In genomic region chr11:85843929-85844328, GRCh38 we compare ENCODE assay signal across 18 cellular contexts. TPM values are rescaled to one million over a fixed set of nuclear protein-coding genes. Genes with fewer than 3 reads are reported as not detected.
DNase-seq lines count a peak whose midpoint lies in the region; ATAC-seq and TF ChIP-seq lines count a peak whose summit lies in the region.
"Had no signal": no experiment of that assay in that cellular context is flagged by ENCODE, and none has a peak within 500 bp of the region (broad histone marks: within the 10 kb centered on the region; RNA-seq: fewer than 3 reads in every experiment).

No MANE protein-coding gene starts in this region.

- peak overlapping the region; percentile 36 for H3K27ac Mint-ChIP-seq in MCF 10A (ENCODE audit: low read depth, unreplicated experiment)

- no peaks in the 10 kb centered on the region for H3K36me3 Mint-ChIP-seq in MCF 10A (ENCODE audit: insufficient read depth, unreplicated experiment)

- in situ Hi-C loops in GM23248 (cut with MboI) = loop anchor here (10.0 kb wide), 1 partner anchor 149 kb away; no protein-coding TSS in a partner anchor
- in situ Hi-C loops in transverse colon (cut with MboI; ENCODE audit: low pct_ligation_motif_present in 1 of 4, low pct_unique_long_range_greater_than_20kb in 1 of 4, low sequenced_read_pairs in 3 of 4) = loop anchor here in 1 of 4 donors (25.0 kb wide), 1 partner anchor 232 kb away; no protein-coding TSS in a partner anchor

- no peak overlapping the region for H3K4me3 Mint-ChIP-seq in MCF 10A (ENCODE audit: unreplicated experiment)

- CTCF ChIA-PET in MCF 10A (lab: Yijun Ruan, JAX) = interaction anchor here (0.6 to 1.5 kb wide), 5 partner anchors 10 to 704 kb away, joined by 3 to 5 read pairs (median 3); partner anchors contain the start of gene CCDC83

- H3K9me2 ChIP-seq in GM23248 (ENCODE audit: insufficient read depth) (no peaks in the 10 kb centered on the region), hepatocyte (replicated peaks; ENCODE audit: insufficient read depth) (no peaks in the 10 kb centered on the region)

- H3F3A ChIP-seq in GM23248 (ENCODE audit: insufficient read depth) = peaks cover 19% of the 10 kb centered on the region

- H3K4me3 ChIP-seq in GM23248 (no peak overlapping the region), hepatocyte (no peak overlapping the region), tibial artery (no peak overlapping the region), transverse colon (no peak overlapping the region)
- H3K4me3 ChIP-seq: HAP-1 had no signal

- H3K9me3 Mint-ChIP-seq in MCF 10A (ENCODE audit: unreplicated experiment) = no peaks in the 10 kb centered on the region

- intact Hi-C loops in MCF 10A (cut with micrococcal nuclease) = loop anchor here (1.0 kb wide), 1 partner anchor 179 kb away; the partner anchor contains the start of gene CREBZF
- intact Hi-C loops in tibial artery (cut with DNase I; ENCODE audit: low total_unique reads) = no loop called here
- intact Hi-C loops in transverse colon (cut with DNase I; ENCODE audit: low total_unique reads) = no loop called here

- H2AFZ ChIP-seq in GM23248 (no peak overlapping the region), hepatocyte (no peak overlapping the region)

- no peaks in the 10 kb centered on the region for H3K9me3 ChIP-seq in GM23248 (ENCODE audit: low read depth)
- no peaks in the 10 kb centered on the region for H3K9me3 ChIP-seq in hepatocyte (ENCODE audit: low read depth)
- H3K9me3 ChIP-seq in tibial artery = no peaks in the 10 kb centered on the region
- H3K9me3 ChIP-seq in transverse colon = no peaks in the 10 kb centered on the region
- H3K9me3 ChIP-seq: HAP-1 had no signal

- no peak for TF ChIP-seq CTCF in MCF 10A (IDR thresholded peaks at IDR 0.05; ENCODE audit: unreplicated experiment)
- no peak for TF ChIP-seq CTCF in hepatocyte (IDR thresholded peaks at IDR 0.05; ENCODE audit: poor library complexity)
- TF ChIP-seq CTCF in tibial artery (IDR thresholded peaks at IDR 0.05) = no peak
- no peak for TF ChIP-seq CTCF in transverse colon (IDR thresholded peaks at IDR 0.05)

- H3K9ac ChIP-seq in GM23248 = no peak overlapping the region

- peak overlapping the region; percentile 0 for H3K4me2 ChIP-seq in GM23248 (ENCODE audit: unreplicated experiment)
- no peak overlapping the region for H3K4me2 ChIP-seq in hepatocyte

- WGBS in GM23248 (ENCODE audit: low coverage in 1 of 2, low lambda C conversion rate in 2 of 2, missing lambda C conversion rate in 2 of 2), 2 experiments = 84 to 88% methylated on average over 3 of the region's 3 CpGs
- WGBS in hepatocyte (ENCODE audit: low lambda C conversion rate, missing lambda C conversion rate) = 81% methylated on average over 3 of the region's 3 CpGs
- WGBS in transverse colon (ENCODE audit: low coverage in 1 of 2), 2 donors = 91 to 100% methylated on average over 2 to 3 of the region's 3 CpGs

- no peak for ATAC-seq in activated CD4-positive, CD25-positive, alpha-beta regulatory T cell treated with anti-CD3 and anti-CD28 coated beads, Interleukin-2, amount 50 U/mL, for 24 hours

- no peaks in the 10 kb centered on the region for H3K79me2 ChIP-seq in GM23248 (ENCODE audit: insufficient read depth)
- H3K79me2 ChIP-seq in hepatocyte = no peaks in the 10 kb centered on the region

- H3K27ac ChIP-seq in GM23248 (no peak overlapping the region), hepatocyte (peak overlapping the region; percentile 70), tibial artery (no peak overlapping the region), transverse colon (no peak overlapping the region)

- H3K36me3 ChIP-seq in GM23248 (ENCODE audit: low read depth) (no peaks in the 10 kb centered on the region), hepatocyte (replicated peaks; ENCODE audit: insufficient read depth, low read depth) (no peaks in the 10 kb centered on the region), tibial artery (no peaks in the 10 kb centered on the region), transverse colon (no peaks in the 10 kb centered on the region)
- H3K36me3 ChIP-seq: HAP-1 had no signal

- no peaks in the 10 kb centered on the region for H3K27me3 ChIP-seq in GM23248 (replicated peaks; ENCODE audit: insufficient read depth)
- H3K27me3 ChIP-seq in hepatocyte = no peaks in the 10 kb centered on the region
- H3K27me3 ChIP-seq in tibial artery = no peaks in the 10 kb centered on the region
- no peaks in the 10 kb centered on the region for H3K27me3 ChIP-seq in transverse colon

- H4K20me1 ChIP-seq in GM23248 (ENCODE audit: insufficient read depth) (no peaks in the 10 kb centered on the region), hepatocyte (ENCODE audit: insufficient read depth, poor library complexity, severe bottlenecking) (no peaks in the 10 kb centered on the region)

- peaks cover 13% of the 10 kb centered on the region for H3K4me1 Mint-ChIP-seq in MCF 10A (ENCODE audit: insufficient read depth, unreplicated experiment)

- no peak for DNase-seq in GM23248
- DNase-seq in NAMALWA (ENCODE audit: low spot score) = peak; percentile 11
- DNase-seq in MCF 10A (ENCODE audit: unreplicated experiment) = no peak
- no peak for DNase-seq in hepatocyte (ENCODE audit: low spot score)
- DNase-seq in tibial artery = no peak
- no peak for DNase-seq in transverse colon
- DNase-seq in NCI-H2196 treated with DMSO at 0.1 percent for 48 hours (lab: John Stamatoyannopoulos, UW; ENCODE audit: unreplicated experiment) = no peak
- DNase-seq: COR-L47, DMS153, KBM-7, NCI-H1092, NCI-H146, NCI-H2081, NCI-H510A, NCI-H774, SHP77 treated with DMSO at 0.1 percent for 48 hours had no signal

- TF ChIP-seq EP300 in transverse colon (IDR thresholded peaks at IDR 0.05; ENCODE audit: low read depth) = no peak

- H3K4me1 ChIP-seq in GM23248 (ENCODE audit: insufficient read depth) (peaks cover 16% of the 10 kb centered on the region), hepatocyte (ENCODE audit: insufficient read depth) (no peaks in the 10 kb centered on the region), tibial artery (no peaks in the 10 kb centered on the region), transverse colon (peaks cover 0 to 6% (median 0%) of the 10 kb centered on the region in 4 donors)
- H3K4me1 ChIP-seq: HAP-1 had no signal

- no TSS peak for BruUV-seq in MCF 10A (replicated peaks; lab: Mats Ljungman, UMichigan)

- no peaks in the 10 kb centered on the region for H3K27me3 Mint-ChIP-seq in MCF 10A (ENCODE audit: insufficient read depth, unreplicated experiment)

- POLR2A ChIA-PET in MCF 10A (lab: Yijun Ruan, JAX) = interaction anchor here (0.6 to 2.2 kb wide), 9 partner anchors 10 to 331 kb away, joined by 3 to 9 read pairs (median 3); partner anchors contain the start of gene CCDC83

- no peak for TF ChIP-seq POLR2A in transverse colon (IDR thresholded peaks at IDR 0.05)

RNA-seq across cellular contexts. Expression of gene CCDC83, which starts 11.3 kb away (rescaled TPM):
- not detected in 2 replicates for total RNA-seq in GM23248 (2014; rRNA removed; shearing (Covaris generic))
- polyA plus RNA-seq in GM23248 (2016; fragmentation: Nextera tagmentation; extraction: Ambion mirVana) (not detected in 2 replicates), hepatocyte (not detected in 2 replicates)
- total RNA-seq in MCF 10A (2022) (not detected in 2 replicates), hepatocyte (not detected in 2 replicates), transverse colon (not detected)

RNA-seq across cellular contexts. Expression of gene SYTL2, which starts 33.0 kb away (rescaled TPM):
- total RNA-seq in GM23248 (2014; rRNA removed; shearing (Covaris generic)) = 3.3 and 5.3 TPM in 2 replicates
- polyA plus RNA-seq in GM23248 (2016; fragmentation: Nextera tagmentation; extraction: Ambion mirVana) (3.5 TPM in 2 replicates), hepatocyte (8.2 and 8.9 TPM in 2 replicates)
- total RNA-seq in MCF 10A (2022) (2.1 and 2.7 TPM in 2 replicates), hepatocyte (66.6 and 73.6 TPM in 2 replicates), transverse colon (1,000 to 10,000 TPM in 1 of 4 donors, 100 to 1,000 TPM in 3; 140 to 1,280 (median 344) TPM)

Comparison
In these comparisons a context has a peak if more than half of its experiments do, and no peak if none do; other contexts are left out.
1. RNA of gene SYTL2, which starts 33.0 kb away (total RNA-seq): 140 to 1,280 TPM in transverse colon and 66.6 to 73.6 TPM in hepatocyte; 3.3 to 5.3 TPM in GM23248 and 2.1 to 2.7 TPM in MCF 10A; every median in the first group is over 10 times any median in the second.